8 cellular contexts compared by ENCODE assay signal in genomic region chr1:181087400-181087901, GRCh38. TPM values are rescaled to one million over a fixed set of nuclear protein-coding genes. Genes with fewer than 3 reads are reported as not detected.
A peak's percentile ranks its signal among the peaks of the same experiment; 100 is the strongest.
DNase-seq lines count a peak whose midpoint lies in the region; ATAC-seq, FAIRE-seq and TF ChIP-seq lines count a peak whose summit lies in the region.

No MANE protein-coding gene starts in this region.

- intact Hi-C loops in pancreas (cut with DNase I), result loop anchor here in 2 of 3 donors (5.0 to 10.0 kb wide), 2 partner anchors 47 to 55 kb away; no protein-coding TSS in a partner anchor

- DNase-seq in CMK (ENCODE audit: low read depth) (peak; percentile 39), HL-60 (ENCODE audit: low read depth in 1 of 2, low spot score in 1 of 2) (peak in 1 of 2 experiments; percentile 92), occipital lobe (lab: John Stamatoyannopoulos, UW) (no peak), middle frontal gyrus (ENCODE audit: extremely low spot score, low spot score) (no peak), NCI-H2227 (lab: John Stamatoyannopoulos, UW; ENCODE audit: unreplicated experiment) (no peak), pancreas (no peak)

- TF ChIP-seq CTCF in HL-60 (IDR thresholded peaks at IDR 0.05; ENCODE audit: insufficient read depth, low read length) (no peak), pancreas (IDR thresholded peaks at IDR 0.05) (no peak)

- whole genome bisulfite sequencing in pancreas, 2 donors, result 68 to 81% methylated on average over 8 of the region's 8 CpGs

- H3K27ac ChIP-seq in HL-60 (replicated peaks) (peak overlapping the region; percentile 76), muscle layer of duodenum (ENCODE audit: low read length) (peak overlapping the region; percentile 85), pancreas (peak overlapping the region in 1 of 4 donors; percentile 44)

- H3K36me3 ChIP-seq in muscle layer of duodenum (ENCODE audit: control insufficient read depth in 1 of 2, insufficient read depth in 2 of 2, low read length in 2 of 2) (no peaks in the 10 kb centered on the region), pancreas (no peaks in the 10 kb centered on the region)

- H3K9me3 ChIP-seq in muscle layer of duodenum (ENCODE audit: control insufficient read depth in 1 of 2, low read length in 2 of 2) (no peaks in the 10 kb centered on the region), pancreas (no peaks in the 10 kb centered on the region)

- H3K4me3 ChIP-seq in HL-60 (replicated peaks; ENCODE audit: insufficient read depth, low read length) (peak overlapping the region; percentile 82), muscle layer of duodenum (ENCODE audit: low read depth in 1 of 2, low read length in 2 of 2) (no peak overlapping the region), pancreas (no peak overlapping the region)

- FAIRE-seq in TTC549 (lab: Jason Lieb, UNC) (peak; percentile 3), pancreas (lab: Jason Lieb, UNC) (no peak)

- ATAC-seq in pancreas, result no peak

- H3K27me3 ChIP-seq in HL-60 (ENCODE audit: insufficient read depth, poor library complexity, severe bottlenecking), result no peaks in the 10 kb centered on the region
- H3K27me3 ChIP-seq in muscle layer of duodenum (ENCODE audit: low read depth, low read length), result no peaks in the 10 kb centered on the region
- no peaks in the 10 kb centered on the region for H3K27me3 ChIP-seq in pancreas

- peaks cover 4 to 14% of the 10 kb centered on the region in 2 donors for H3K4me1 ChIP-seq in muscle layer of duodenum (ENCODE audit: control insufficient read depth in 1 of 2, insufficient read depth in 2 of 2, low read length in 2 of 2)
- peaks cover 0 to 5% (median 3%) of the 10 kb centered on the region in 3 donors for H3K4me1 ChIP-seq in pancreas

RNA-seq across cellular contexts. Expression of gene IER5, which starts 1.0 kb away (rescaled TPM):
- 29.0 TPM for total RNA-seq in occipital lobe
- total RNA-seq in pancreas, result 1 to 10 TPM; 2.6 to 6.8 (median 3.5) TPM
- 1 to 10 TPM; 2.3 to 2.8 TPM for polyA plus RNA-seq in pancreas

RNA-seq across cellular contexts. Expression of gene MR1, which starts 53.7 kb away (rescaled TPM):
- total RNA-seq in occipital lobe, result 0.62 TPM
- 10 to 100 TPM in 1 of 6 donors, 1 to 10 TPM in 5; 2.7 to 11.3 (median 3.9) TPM for total RNA-seq in pancreas
- 1 to 10 TPM; 1.1 to 2.5 TPM for polyA plus RNA-seq in pancreas
